In the genomic region with DNA sequence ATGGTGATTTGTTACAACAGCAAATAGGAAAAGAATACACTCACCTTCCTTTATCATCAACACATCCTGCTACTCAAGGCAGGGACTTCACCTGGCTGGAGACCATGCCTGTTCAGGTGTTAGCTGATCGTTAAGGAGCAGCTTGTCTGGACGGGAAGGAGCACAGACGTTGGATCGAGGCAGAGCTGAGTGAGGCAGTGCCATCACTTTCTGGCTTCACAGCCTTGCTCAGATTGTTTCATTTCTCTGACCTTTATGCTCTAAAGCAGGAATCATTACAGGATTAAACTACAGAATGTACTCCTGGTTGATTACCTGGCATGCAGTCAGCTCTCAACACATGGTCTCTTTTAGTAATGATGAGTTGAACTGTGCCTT, we compare ENCODE assay signal across 1 cellular context.
TF ChIP-seq lines count a peak whose summit lies in the region.

No MANE protein-coding gene starts in this region.

TF ChIP-seq in WTC11, 78 proteins besides CTCF, POLR2A, EP300 and RAD21 (continued from another document):
- TF ChIP-seq, protein P1, sequence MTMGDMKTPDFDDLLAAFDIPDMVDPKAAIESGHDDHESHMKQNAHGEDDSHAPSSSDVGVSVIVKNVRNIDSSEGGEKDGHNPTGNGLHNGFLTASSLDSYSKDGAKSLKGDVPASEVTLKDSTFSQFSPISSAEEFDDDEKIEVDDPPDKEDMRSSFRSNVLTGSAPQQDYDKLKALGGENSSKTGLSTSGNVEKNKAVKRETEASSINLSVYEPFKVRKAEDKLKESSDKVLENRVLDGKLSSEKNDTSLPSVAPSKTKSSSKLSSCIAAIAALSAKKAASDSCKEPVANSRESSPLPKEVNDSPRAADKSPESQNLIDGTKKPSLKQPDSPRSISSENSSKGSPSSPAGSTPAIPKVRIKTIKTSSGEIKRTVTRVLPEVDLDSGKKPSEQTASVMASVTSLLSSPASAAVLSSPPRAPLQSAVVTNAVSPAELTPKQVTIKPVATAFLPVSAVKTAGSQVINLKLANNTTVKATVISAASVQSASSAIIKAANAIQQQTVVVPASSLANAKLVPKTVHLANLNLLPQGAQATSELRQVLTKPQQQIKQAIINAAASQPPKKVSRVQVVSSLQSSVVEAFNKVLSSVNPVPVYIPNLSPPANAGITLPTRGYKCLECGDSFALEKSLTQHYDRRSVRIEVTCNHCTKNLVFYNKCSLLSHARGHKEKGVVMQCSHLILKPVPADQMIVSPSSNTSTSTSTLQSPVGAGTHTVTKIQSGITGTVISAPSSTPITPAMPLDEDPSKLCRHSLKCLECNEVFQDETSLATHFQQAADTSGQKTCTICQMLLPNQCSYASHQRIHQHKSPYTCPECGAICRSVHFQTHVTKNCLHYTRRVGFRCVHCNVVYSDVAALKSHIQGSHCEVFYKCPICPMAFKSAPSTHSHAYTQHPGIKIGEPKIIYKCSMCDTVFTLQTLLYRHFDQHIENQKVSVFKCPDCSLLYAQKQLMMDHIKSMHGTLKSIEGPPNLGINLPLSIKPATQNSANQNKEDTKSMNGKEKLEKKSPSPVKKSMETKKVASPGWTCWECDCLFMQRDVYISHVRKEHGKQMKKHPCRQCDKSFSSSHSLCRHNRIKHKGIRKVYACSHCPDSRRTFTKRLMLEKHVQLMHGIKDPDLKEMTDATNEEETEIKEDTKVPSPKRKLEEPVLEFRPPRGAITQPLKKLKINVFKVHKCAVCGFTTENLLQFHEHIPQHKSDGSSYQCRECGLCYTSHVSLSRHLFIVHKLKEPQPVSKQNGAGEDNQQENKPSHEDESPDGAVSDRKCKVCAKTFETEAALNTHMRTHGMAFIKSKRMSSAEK (CRISPR knock-in tag; IDR thresholded peaks at IDR 0.05; ENCODE audit: borderline replicate concordance), result no peak
- TF ChIP-seq HMGA2 (CRISPR knock-in tag; IDR thresholded peaks at IDR 0.05) (no peak), PRDM15 (CRISPR knock-in tag; IDR thresholded peaks at IDR 0.05) (no peak), E2F5 (CRISPR knock-in tag; IDR thresholded peaks at IDR 0.05) (no peak), TEAD4 (CRISPR knock-in tag; IDR thresholded peaks at IDR 0.05) (no peak), NR2C2 (CRISPR knock-in tag; IDR thresholded peaks at IDR 0.05) (no peak), FOXP4 (CRISPR knock-in tag; IDR thresholded peaks at IDR 0.05) (no peak)
- TF ChIP-seq, protein P2, sequence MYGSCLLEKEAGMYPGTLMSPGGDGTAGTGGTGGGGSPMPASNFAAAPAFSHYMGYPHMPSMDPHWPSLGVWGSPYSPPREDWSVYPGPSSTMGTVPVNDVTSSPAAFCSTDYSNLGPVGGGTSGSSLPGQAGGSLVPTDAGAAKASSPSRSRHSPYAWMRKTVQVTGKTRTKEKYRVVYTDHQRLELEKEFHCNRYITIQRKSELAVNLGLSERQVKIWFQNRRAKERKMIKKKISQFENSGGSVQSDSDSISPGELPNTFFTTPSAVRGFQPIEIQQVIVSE (CRISPR knock-in tag; IDR thresholded peaks at IDR 0.05; ENCODE audit: borderline replicate concordance), result no peak
- TF ChIP-seq, protein P3, sequence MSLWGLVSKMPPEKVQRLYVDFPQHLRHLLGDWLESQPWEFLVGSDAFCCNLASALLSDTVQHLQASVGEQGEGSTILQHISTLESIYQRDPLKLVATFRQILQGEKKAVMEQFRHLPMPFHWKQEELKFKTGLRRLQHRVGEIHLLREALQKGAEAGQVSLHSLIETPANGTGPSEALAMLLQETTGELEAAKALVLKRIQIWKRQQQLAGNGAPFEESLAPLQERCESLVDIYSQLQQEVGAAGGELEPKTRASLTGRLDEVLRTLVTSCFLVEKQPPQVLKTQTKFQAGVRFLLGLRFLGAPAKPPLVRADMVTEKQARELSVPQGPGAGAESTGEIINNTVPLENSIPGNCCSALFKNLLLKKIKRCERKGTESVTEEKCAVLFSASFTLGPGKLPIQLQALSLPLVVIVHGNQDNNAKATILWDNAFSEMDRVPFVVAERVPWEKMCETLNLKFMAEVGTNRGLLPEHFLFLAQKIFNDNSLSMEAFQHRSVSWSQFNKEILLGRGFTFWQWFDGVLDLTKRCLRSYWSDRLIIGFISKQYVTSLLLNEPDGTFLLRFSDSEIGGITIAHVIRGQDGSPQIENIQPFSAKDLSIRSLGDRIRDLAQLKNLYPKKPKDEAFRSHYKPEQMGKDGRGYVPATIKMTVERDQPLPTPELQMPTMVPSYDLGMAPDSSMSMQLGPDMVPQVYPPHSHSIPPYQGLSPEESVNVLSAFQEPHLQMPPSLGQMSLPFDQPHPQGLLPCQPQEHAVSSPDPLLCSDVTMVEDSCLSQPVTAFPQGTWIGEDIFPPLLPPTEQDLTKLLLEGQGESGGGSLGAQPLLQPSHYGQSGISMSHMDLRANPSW (CRISPR knock-in tag; conservative IDR thresholded peaks at IDR 0.05; ENCODE audit: low read depth), result no peak
TF ChIP-seq in WTC11: peak in this region for 0.
